ENCODE assay signal across 26 cellular contexts in genomic region chr6:36718560-36718959, GRCh38. TPM values are rescaled to one million over a fixed set of nuclear protein-coding genes. Genes with fewer than 3 reads are reported as not detected.
"Had no signal": no experiment of that assay in that cellular context is flagged by ENCODE, and none has a peak within 500 bp of the region (broad histone marks: within the 10 kb centered on the region; RNA-seq: fewer than 3 reads in every experiment).

No MANE protein-coding gene starts in this region.

- H3K9me3 ChIP-seq: esophagus squamous epithelium, heart right ventricle, lower lobe of right lung, neutrophil, prostate gland, right atrium auricular region, sigmoid colon, suprapubic skin, vagina had no signal

- H3K36me3 ChIP-seq: esophagus squamous epithelium, heart right ventricle, lower lobe of right lung, prostate gland, right atrium auricular region, sigmoid colon, suprapubic skin, vagina had no signal

- H3K27ac ChIP-seq: esophagus squamous epithelium, heart right ventricle, lower lobe of right lung, neutrophil, parathyroid adenoma, prostate gland, right atrium auricular region, sigmoid colon, suprapubic skin, vagina had no signal

- H2AFZ ChIP-seq: parathyroid adenoma had no signal

- H3K4me3 ChIP-seq: esophagus squamous epithelium, heart right ventricle, lower lobe of right lung, prostate gland, right atrium auricular region, sigmoid colon, suprapubic skin, vagina had no signal

- H3K4me1 ChIP-seq: heart right ventricle, lower lobe of right lung, parathyroid adenoma, prostate gland, right atrium auricular region, sigmoid colon had no signal

- H3K9ac ChIP-seq: parathyroid adenoma had no signal

- ATAC-seq: effector memory CD8-positive, alpha-beta T cell; heart right ventricle; left ventricle myocardium superior; lower lobe of right lung; natural killer cell; stimulated activated naive CD8-positive, alpha-beta T cell treated with anti-CD3 and anti-CD28 coated beads, Interleukin-15, amount 100 ng/mL, for 72 hours had no signal

- H3K27me3 ChIP-seq: esophagus squamous epithelium, heart right ventricle, neutrophil, right atrium auricular region, sigmoid colon, suprapubic skin, vagina had no signal

- H3K79me2 ChIP-seq: parathyroid adenoma had no signal

- FAIRE-seq: endometrium, keratinocyte had no signal

- DNase-seq: cortex of kidney; effector memory CD8-positive, alpha-beta T cell; erythroblast; esophagus squamous epithelium; foreskin melanocyte; glutamatergic neuron; heart right ventricle; hippocampal formation; left ventricle myocardium superior; lower lobe of right lung; natural killer cell; stimulated activated CD8-positive, alpha-beta memory T cell treated with anti-CD3 and anti-CD28 coated beads, Interleukin-4, amount 100 ng/mL, for 48 hours; stimulated activated naive CD4-positive, alpha-beta T cell; stimulated activated naive CD8-positive, alpha-beta T cell treated with anti-CD3 and anti-CD28 coated beads, Interleukin-15, amount 100 ng/mL, for 72 hours; trophoblast cell had no signal

RNA-seq across cellular contexts. Expression of gene RAB44, which starts 20.9 kb away (rescaled TPM):
- total RNA-seq: skeletal muscle tissue had no signal
- polyA plus RNA-seq: neural cell had no signal
